Comparison of ENCODE assay signal across 21 cellular contexts in the genomic region with DNA sequence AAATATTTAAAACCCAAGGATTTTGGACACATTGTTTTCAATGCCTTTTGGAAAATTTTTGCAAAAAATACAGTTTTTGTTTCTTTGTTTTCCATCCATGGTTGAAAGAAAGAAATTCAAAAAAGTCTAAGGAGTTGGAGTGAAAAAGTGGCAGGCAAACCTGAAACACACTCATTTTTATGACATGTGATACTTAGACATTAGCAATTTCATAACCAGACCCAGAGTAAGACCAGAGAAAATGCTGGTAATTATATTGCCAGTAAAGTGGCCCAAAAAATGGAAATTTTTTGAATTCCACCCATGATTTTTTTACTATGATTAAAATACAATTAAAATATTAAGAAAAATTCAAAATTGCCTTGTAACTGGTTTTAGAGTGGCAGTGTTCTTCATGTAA.
"Had no signal": no experiment of that assay in that cellular context is flagged by ENCODE, and none has a peak within 500 bp of the region (broad histone marks: within the 10 kb centered on the region; RNA-seq: fewer than 3 reads in every experiment).

No MANE protein-coding gene starts in this region.

- FAIRE-seq: HepG2, RCC 7860 had no signal

- H3K4me3 Mint-ChIP-seq: activated CD4-positive, alpha-beta memory T cell treated with anti-CD3 and anti-CD28 coated beads for 36 hours; activated CD4-positive, alpha-beta T cell treated with anti-CD3 and anti-CD28 coated beads, Interleukin-2, amount 10 ng/mL, durations not matched to agents 7 days and 5 days; activated naive CD8-positive, alpha-beta T cell treated with anti-CD3 and anti-CD28 coated beads, Interleukin-2, amount 50 U/mL, for 24 hours; activated T-cell treated with anti-CD3 and anti-CD28 coated beads, Interleukin-2, amount 50 U/mL, for 4 hours had no signal

- H3K4me3 ChIP-seq: MG63 had no signal

- H3K4me2 ChIP-seq: SK-N-SH had no signal

- H3K36me3 ChIP-seq: MG63 had no signal

- H3K9me3 ChIP-seq: MG63, SK-N-SH had no signal

- H3K27me3 ChIP-seq: MG63 had no signal

- H3K9ac ChIP-seq: SK-N-SH had no signal

- ATAC-seq: activated naive CD4-positive, alpha-beta T cell treated with anti-CD3 and anti-CD28 coated beads, Interleukin-2, amount 50 U/mL, for 72 hours; activated naive CD8-positive, alpha-beta T cell treated with anti-CD3 and anti-CD28 coated beads, Interleukin-2, amount 50 U/mL, for 24 hours; activated T-cell treated with anti-CD3 and anti-CD28 coated beads, Interleukin-2, amount 50 U/mL, for 4 hours; HepG2 had no signal

- H3K4me1 Mint-ChIP-seq: activated CD4-positive, alpha-beta T cell treated with anti-CD3 and anti-CD28 coated beads, Interleukin-2, amount 10 ng/mL, durations not matched to agents 7 days and 5 days; activated naive CD8-positive, alpha-beta T cell treated with anti-CD3 and anti-CD28 coated beads, Interleukin-2, amount 50 U/mL, for 24 hours had no signal

- H3K9me3 Mint-ChIP-seq: activated CD4-positive, alpha-beta memory T cell treated with anti-CD3 and anti-CD28 coated beads for 36 hours; activated CD4-positive, alpha-beta T cell treated with anti-CD3 and anti-CD28 coated beads, Interleukin-2, amount 10 ng/mL, durations not matched to agents 7 days and 5 days; activated naive CD4-positive, alpha-beta T cell treated with anti-CD3 and anti-CD28 coated beads, Interleukin-2, amount 50 U/mL, for 72 hours; activated naive CD8-positive, alpha-beta T cell treated with anti-CD3 and anti-CD28 coated beads, Interleukin-2, amount 50 U/mL, for 24 hours had no signal

- DNase-seq: activated CD4-positive, alpha-beta memory T cell treated with anti-CD3 and anti-CD28 coated beads for 36 hours; activated CD4-positive, alpha-beta T cell treated with anti-CD3 and anti-CD28 coated beads, Interleukin-2, amount 10 ng/mL, durations not matched to agents 7 days and 5 days; activated CD4-positive, CD25-positive, alpha-beta regulatory T cell; activated CD8-positive, alpha-beta memory T cell treated with anti-CD3 and anti-CD28 coated beads for 24 hours; activated effector memory CD4-positive, alpha-beta T cell treated with anti-CD3 and anti-CD28 coated beads, Interleukin-2, amount 50 U/mL, for 16 hours; activated naive CD4-positive, alpha-beta T cell treated with Interleukin-2 at 50 U/mL for 16 hours; activated naive CD8-positive, alpha-beta T cell treated with anti-CD3 and anti-CD28 coated beads, Interleukin-2, amount 50 U/mL, for 24 hours; activated T-cell treated with anti-CD3 and anti-CD28 coated beads, Interleukin-2, amount 50 U/mL, for 4 hours; MV-4-11; NCI-H1092 treated with DMSO at 0.1 percent for 48 hours; NCI-H1417 treated with DMSO at 0.1 percent for 48 hours; NCI-H1694; NCI-H2029; NCI-H510A treated with DMSO at 0.1 percent for 48 hours; SK-N-SH; T-helper 1 cell had no signal

- H3K27ac ChIP-seq: VCaP had no signal

- H3K36me3 Mint-ChIP-seq: activated CD4-positive, alpha-beta memory T cell treated with anti-CD3 and anti-CD28 coated beads for 36 hours; activated naive CD4-positive, alpha-beta T cell treated with anti-CD3 and anti-CD28 coated beads, Interleukin-2, amount 50 U/mL, for 72 hours had no signal

- H3K27ac Mint-ChIP-seq: activated CD4-positive, alpha-beta memory T cell treated with anti-CD3 and anti-CD28 coated beads for 36 hours; activated CD4-positive, alpha-beta T cell treated with anti-CD3 and anti-CD28 coated beads, Interleukin-2, amount 10 ng/mL, durations not matched to agents 7 days and 5 days; activated naive CD4-positive, alpha-beta T cell treated with anti-CD3 and anti-CD28 coated beads, Interleukin-2, amount 50 U/mL, for 72 hours; activated naive CD8-positive, alpha-beta T cell treated with anti-CD3 and anti-CD28 coated beads, Interleukin-2, amount 50 U/mL, for 24 hours had no signal
